In genomic region chr11:64856382-64857227, GRCh38 we compare ENCODE assay signal across 8 cellular contexts. TPM values are rescaled to one million over a fixed set of nuclear protein-coding genes. Genes with fewer than 3 reads are reported as not detected.
DNase-seq lines count a peak whose midpoint lies in the region; ATAC-seq lines count a peak whose summit lies in the region.

No MANE protein-coding gene starts in this region.

- H3K4me3 Mint-ChIP-seq in CD8-positive, alpha-beta memory T cell: peak overlapping the region; percentile 45 to 78 (median 75)
- peak overlapping the region; percentile 63 for H3K4me3 Mint-ChIP-seq in activated naive CD4-positive, alpha-beta T cell treated with anti-CD3 and anti-CD28 coated beads, Interleukin-2, amount 50 U/mL, for 24 hours

- no peaks in the 10 kb centered on the region for H3K9me3 Mint-ChIP-seq in CD8-positive, alpha-beta memory T cell
- H3K9me3 Mint-ChIP-seq in activated naive CD4-positive, alpha-beta T cell treated with anti-CD3 and anti-CD28 coated beads, Interleukin-2, amount 50 U/mL, for 24 hours: no peaks in the 10 kb centered on the region

- H3K27me3 Mint-ChIP-seq in CD8-positive, alpha-beta memory T cell: peaks cover 0 to 1% of the 10 kb centered on the region in 2 donors
- no peaks in the 10 kb centered on the region for H3K27me3 Mint-ChIP-seq in activated naive CD4-positive, alpha-beta T cell treated with anti-CD3 and anti-CD28 coated beads, Interleukin-2, amount 50 U/mL, for 24 hours

- peaks cover 15% of the 10 kb centered on the region for H3K36me3 ChIP-seq in CD8-positive, alpha-beta memory T cell (ENCODE audit: insufficient read depth, low read length)

- no peaks in the 10 kb centered on the region for H3K27me3 ChIP-seq in CD8-positive, alpha-beta memory T cell (ENCODE audit: insufficient read depth, low read length, poor library complexity, severe bottlenecking)
- H3K27me3 ChIP-seq in right cardiac atrium (ENCODE audit: control insufficient read depth, insufficient read depth): no peaks in the 10 kb centered on the region

- no peak overlapping the region for H3K4me3 ChIP-seq in CD8-positive, alpha-beta memory T cell (ENCODE audit: low read length)
- no peak overlapping the region for H3K4me3 ChIP-seq in right cardiac atrium (ENCODE audit: low read length)

- intact Hi-C loops in right cardiac atrium (cut with DNase I): no loop called here

- peaks cover 3 to 77% (median 15%) of the 10 kb centered on the region in 3 donors for H3K36me3 Mint-ChIP-seq in CD8-positive, alpha-beta memory T cell
- H3K36me3 Mint-ChIP-seq in activated naive CD4-positive, alpha-beta T cell treated with anti-CD3 and anti-CD28 coated beads, Interleukin-2, amount 50 U/mL, for 24 hours: peaks cover 7% of the 10 kb centered on the region

- ATAC-seq in right cardiac atrium (peak; percentile 54 to 59), HG03521 (IDR thresholded peaks at IDR 0.05; ENCODE audit: unreplicated experiment) (no peak)

- POLR2A ChIA-PET in CD8-positive, alpha-beta memory T cell (lab: Charles Lee): interaction anchor here (14.6 to 24.3 kb wide), 2 partner anchors 9 to 22 kb away, joined by 213 to 569 read pairs; partner anchors contain the start of gene EHD1

- WGBS in right cardiac atrium: 66% methylated on average over 20 of the region's 20 CpGs

- peak in 1 of 5 donors; percentile 56 for DNase-seq in CD8-positive, alpha-beta memory T cell
- DNase-seq in NCI-H460 (ENCODE audit: extremely low read depth, low read depth) (peak; percentile 83), right cardiac atrium (peak; percentile 83 to 85 (median 84)), pons (ENCODE audit: low spot score) (no peak), NCI-H2227 treated with DMSO at 0.1 percent for 48 hours (lab: John Stamatoyannopoulos, UW) (no peak)
- DNase-seq in stimulated activated CD4-positive, alpha-beta T cell treated with anti-CD3 and anti-CD28 coated beads, Interleukin-2, amount 100 ng/mL, for 24 hours: peak; percentile 66 to 78

- H3K27ac Mint-ChIP-seq in CD8-positive, alpha-beta memory T cell: peak overlapping the region; percentile 88 to 100 (median 93)
- H3K27ac Mint-ChIP-seq in activated naive CD4-positive, alpha-beta T cell treated with anti-CD3 and anti-CD28 coated beads, Interleukin-2, amount 50 U/mL, for 24 hours: peak overlapping the region; percentile 76

- H3K27ac ChIP-seq in CD8-positive, alpha-beta memory T cell (ENCODE audit: low read depth, low read length): no peak overlapping the region
- peak overlapping the region; percentile 45 for H3K27ac ChIP-seq in right cardiac atrium (ENCODE audit: low read length)

- peaks cover 100% of the 10 kb centered on the region for H3K4me1 ChIP-seq in CD8-positive, alpha-beta memory T cell (ENCODE audit: insufficient read depth, low read length)
- H3K4me1 ChIP-seq in right cardiac atrium (ENCODE audit: control insufficient read depth, insufficient read depth, low read length): peaks cover 28% of the 10 kb centered on the region

- CTCF ChIA-PET in CD8-positive, alpha-beta memory T cell (lab: Charles Lee): interaction anchor here (0.6 to 32.1 kb wide), 4 partner anchors 7 to 147 kb away, joined by 3 to 1256 read pairs (median 318); partner anchors contain the start of genes CDC42BPG and EHD1

- no peaks in the 10 kb centered on the region for H3K9me3 ChIP-seq in CD8-positive, alpha-beta memory T cell (ENCODE audit: low read length)
- no peaks in the 10 kb centered on the region for H3K9me3 ChIP-seq in right cardiac atrium (ENCODE audit: control insufficient read depth, low read length)

- peaks cover 84 to 94% (median 91%) of the 10 kb centered on the region in 3 donors for H3K4me1 Mint-ChIP-seq in CD8-positive, alpha-beta memory T cell
- peaks cover 86% of the 10 kb centered on the region for H3K4me1 Mint-ChIP-seq in activated naive CD4-positive, alpha-beta T cell treated with anti-CD3 and anti-CD28 coated beads, Interleukin-2, amount 50 U/mL, for 24 hours

RNA-seq across cellular contexts. Expression of gene CDC42BPG, which starts 12.2 kb away (rescaled TPM):
- 1 to 10 TPM in 1 of 2 experiments, under 1 TPM in 1; 0.66 to 2.3 TPM for total RNA-seq in CD8-positive, alpha-beta memory T cell
- 0.52 TPM for polyA plus RNA-seq in CD8-positive, alpha-beta memory T cell
- total RNA-seq in NCI-H460 (2014; rRNA removed; shearing (Covaris generic)): 0.02 TPM in 1 of 2 replicates, not detected in the other
- polyA plus RNA-seq in NCI-H460 (2014; cell fraction: nucleus; rRNA removed): 0.24 and 0.31 TPM in 2 replicates
- 1 to 10 TPM in 1 of 4 donors, under 1 TPM in 3; 0.39 to 2.3 (median 0.78) TPM for total RNA-seq in right cardiac atrium
- 0.36 TPM for polyA plus RNA-seq in right cardiac atrium

RNA-seq across cellular contexts. Expression of gene EHD1, which starts 21.8 kb away (rescaled TPM):
- total RNA-seq in CD8-positive, alpha-beta memory T cell: 100 to 1,000 TPM; 102 to 110 TPM
- 258 TPM for polyA plus RNA-seq in CD8-positive, alpha-beta memory T cell
- total RNA-seq in NCI-H460 (2014; rRNA removed; shearing (Covaris generic)): 20.5 and 29.1 TPM in 2 replicates
- polyA plus RNA-seq in NCI-H460 (2014; cell fraction: nucleus; rRNA removed): 22.9 and 28.6 TPM in 2 replicates
- total RNA-seq in right cardiac atrium: 10 to 100 TPM; 23.4 to 35.3 (median 31.4) TPM
- polyA plus RNA-seq in right cardiac atrium: 20.8 TPM

RNA-seq across cellular contexts. Expression of gene MEN1, which starts 46.3 kb away (rescaled TPM):
- total RNA-seq in CD8-positive, alpha-beta memory T cell: 10 to 100 TPM; 45.8 to 47.7 TPM
- polyA plus RNA-seq in CD8-positive, alpha-beta memory T cell: 45.0 TPM
- 11.8 and 14.0 TPM in 2 replicates for total RNA-seq in NCI-H460 (2014; rRNA removed; shearing (Covaris generic))
- 18.5 and 21.4 TPM in 2 replicates for polyA plus RNA-seq in NCI-H460 (2014; cell fraction: nucleus; rRNA removed)
- total RNA-seq in right cardiac atrium: 10 to 100 TPM in 2 of 4 donors, 1 to 10 TPM in 2; 9.6 to 11.7 (median 10.1) TPM
- polyA plus RNA-seq in right cardiac atrium: 10.1 TPM

RNA-seq across cellular contexts. Expression of gene MAP4K2, which starts 53.6 kb away (rescaled TPM):
- total RNA-seq in CD8-positive, alpha-beta memory T cell: 10 to 100 TPM; 54.8 to 55.3 TPM
- polyA plus RNA-seq in CD8-positive, alpha-beta memory T cell: 39.0 TPM
- total RNA-seq in NCI-H460 (2014; rRNA removed; shearing (Covaris generic)): 7.3 and 12.1 TPM in 2 replicates
- 57.6 and 67.9 TPM in 2 replicates for polyA plus RNA-seq in NCI-H460 (2014; cell fraction: nucleus; rRNA removed)
- total RNA-seq in right cardiac atrium: 10 to 100 TPM in 3 of 4 donors, 1 to 10 TPM in 1; 8.7 to 11.7 (median 11.0) TPM
- polyA plus RNA-seq in right cardiac atrium: 11.0 TPM

Comparison
In these comparisons a context has a peak if more than half of its experiments do, and no peak if none do; other contexts are left out.
1. DNase-seq: peak in NCI-H460 (single experiment), right cardiac atrium (3 of 3) and stimulated activated CD4-positive, alpha-beta T cell treated with anti-CD3 and anti-CD28 coated beads, Interleukin-2, amount 100 ng/mL, for 24 hours (2 of 2); none in pons (single experiment) and NCI-H2227 treated with DMSO at 0.1 percent for 48 hours (single experiment).